1 cellular context compared by ENCODE assay signal in the genomic region with DNA sequence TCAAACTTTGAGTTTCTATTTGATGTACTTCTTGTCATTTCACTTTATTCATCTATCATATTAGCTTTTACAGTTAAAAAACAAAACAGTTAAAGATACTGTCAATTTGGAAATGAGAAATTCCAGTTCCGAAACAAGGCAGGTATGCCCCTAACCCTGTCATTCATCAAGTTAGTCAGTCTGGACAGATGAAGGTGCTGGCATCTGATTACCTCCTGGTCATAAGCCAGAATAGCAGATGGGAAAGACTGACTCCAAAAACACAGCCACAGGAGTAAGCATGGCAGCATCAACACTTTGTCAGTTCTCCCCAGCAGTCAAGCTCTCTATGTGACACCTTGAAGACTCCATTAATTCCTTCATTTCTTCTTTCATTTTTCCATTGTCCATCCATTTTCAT.
TF ChIP-seq lines count a peak whose summit lies in the region.

No MANE protein-coding gene starts in this region.

TF ChIP-seq in SK-N-SH, 30 proteins besides CTCF, POLR2A, EP300 and RAD21 (continued from another document):
- TF ChIP-seq, protein P1, sequence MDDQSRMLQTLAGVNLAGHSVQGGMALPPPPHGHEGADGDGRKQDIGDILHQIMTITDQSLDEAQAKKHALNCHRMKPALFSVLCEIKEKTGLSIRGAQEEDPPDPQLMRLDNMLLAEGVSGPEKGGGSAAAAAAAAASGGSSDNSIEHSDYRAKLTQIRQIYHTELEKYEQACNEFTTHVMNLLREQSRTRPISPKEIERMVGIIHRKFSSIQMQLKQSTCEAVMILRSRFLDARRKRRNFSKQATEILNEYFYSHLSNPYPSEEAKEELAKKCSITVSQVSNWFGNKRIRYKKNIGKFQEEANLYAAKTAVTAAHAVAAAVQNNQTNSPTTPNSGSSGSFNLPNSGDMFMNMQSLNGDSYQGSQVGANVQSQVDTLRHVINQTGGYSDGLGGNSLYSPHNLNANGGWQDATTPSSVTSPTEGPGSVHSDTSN (IDR thresholded peaks at IDR 0.05) = peak; percentile 29; the same call in 1 of the 2 replicates
- TF ChIP-seq RFX5 (IDR thresholded peaks at IDR 0.05; ENCODE audit: low read length) (no peak), ZBTB33 (IDR thresholded peaks at IDR 0.05; ENCODE audit: borderline replicate concordance, low read depth) (no peak), RCOR1 (IDR thresholded peaks at IDR 0.05; ENCODE audit: low read length) (peak; percentile 70; the same call in 1 of the 2 replicates), USF1 (IDR thresholded peaks at IDR 0.05; ENCODE audit: borderline replicate concordance, low read depth) (no peak), JUND (IDR thresholded peaks at IDR 0.05) (no peak), FOXJ3 (CRISPR knock-in tag; IDR thresholded peaks at IDR 0.05) (no peak), GABPA (IDR thresholded peaks at IDR 0.05; ENCODE audit: low read depth) (no peak), POLR2AphosphoS5 (IDR thresholded peaks at IDR 0.05; ENCODE audit: low read depth, low read length) (no peak; the same call in 1 of the 2 replicates), FOSL2 (IDR thresholded peaks at IDR 0.05; ENCODE audit: borderline replicate concordance, low read depth) (no peak), MAX (IDR thresholded peaks at IDR 0.05; ENCODE audit: low read depth) (no peak), MXI1 (IDR thresholded peaks at IDR 0.05; ENCODE audit: low read depth, low read length) (peak; percentile 50; the same call in 1 of the 2 replicates), FOXM1 (IDR thresholded peaks at IDR 0.05; ENCODE audit: low read depth) (no peak), MEF2A (IDR thresholded peaks at IDR 0.05; ENCODE audit: borderline replicate concordance, low read depth) (no peak)
- TF ChIP-seq, protein P2, sequence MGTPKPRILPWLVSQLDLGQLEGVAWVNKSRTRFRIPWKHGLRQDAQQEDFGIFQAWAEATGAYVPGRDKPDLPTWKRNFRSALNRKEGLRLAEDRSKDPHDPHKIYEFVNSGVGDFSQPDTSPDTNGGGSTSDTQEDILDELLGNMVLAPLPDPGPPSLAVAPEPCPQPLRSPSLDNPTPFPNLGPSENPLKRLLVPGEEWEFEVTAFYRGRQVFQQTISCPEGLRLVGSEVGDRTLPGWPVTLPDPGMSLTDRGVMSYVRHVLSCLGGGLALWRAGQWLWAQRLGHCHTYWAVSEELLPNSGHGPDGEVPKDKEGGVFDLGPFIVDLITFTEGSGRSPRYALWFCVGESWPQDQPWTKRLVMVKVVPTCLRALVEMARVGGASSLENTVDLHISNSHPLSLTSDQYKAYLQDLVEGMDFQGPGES (IDR thresholded peaks at IDR 0.05; ENCODE audit: low read depth, low read length) = no peak
- TF ChIP-seq, protein P3, sequence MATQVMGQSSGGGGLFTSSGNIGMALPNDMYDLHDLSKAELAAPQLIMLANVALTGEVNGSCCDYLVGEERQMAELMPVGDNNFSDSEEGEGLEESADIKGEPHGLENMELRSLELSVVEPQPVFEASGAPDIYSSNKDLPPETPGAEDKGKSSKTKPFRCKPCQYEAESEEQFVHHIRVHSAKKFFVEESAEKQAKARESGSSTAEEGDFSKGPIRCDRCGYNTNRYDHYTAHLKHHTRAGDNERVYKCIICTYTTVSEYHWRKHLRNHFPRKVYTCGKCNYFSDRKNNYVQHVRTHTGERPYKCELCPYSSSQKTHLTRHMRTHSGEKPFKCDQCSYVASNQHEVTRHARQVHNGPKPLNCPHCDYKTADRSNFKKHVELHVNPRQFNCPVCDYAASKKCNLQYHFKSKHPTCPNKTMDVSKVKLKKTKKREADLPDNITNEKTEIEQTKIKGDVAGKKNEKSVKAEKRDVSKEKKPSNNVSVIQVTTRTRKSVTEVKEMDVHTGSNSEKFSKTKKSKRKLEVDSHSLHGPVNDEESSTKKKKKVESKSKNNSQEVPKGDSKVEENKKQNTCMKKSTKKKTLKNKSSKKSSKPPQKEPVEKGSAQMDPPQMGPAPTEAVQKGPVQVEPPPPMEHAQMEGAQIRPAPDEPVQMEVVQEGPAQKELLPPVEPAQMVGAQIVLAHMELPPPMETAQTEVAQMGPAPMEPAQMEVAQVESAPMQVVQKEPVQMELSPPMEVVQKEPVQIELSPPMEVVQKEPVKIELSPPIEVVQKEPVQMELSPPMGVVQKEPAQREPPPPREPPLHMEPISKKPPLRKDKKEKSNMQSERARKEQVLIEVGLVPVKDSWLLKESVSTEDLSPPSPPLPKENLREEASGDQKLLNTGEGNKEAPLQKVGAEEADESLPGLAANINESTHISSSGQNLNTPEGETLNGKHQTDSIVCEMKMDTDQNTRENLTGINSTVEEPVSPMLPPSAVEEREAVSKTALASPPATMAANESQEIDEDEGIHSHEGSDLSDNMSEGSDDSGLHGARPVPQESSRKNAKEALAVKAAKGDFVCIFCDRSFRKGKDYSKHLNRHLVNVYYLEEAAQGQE (IDR thresholded peaks at IDR 0.05; ENCODE audit: low read depth, low read length) = no peak
